In genomic region chr4:80471701-80472100, GRCh38 we compare ENCODE assay signal across 10 cellular contexts.
DNase-seq lines count a peak whose midpoint lies in the region; ATAC-seq and TF ChIP-seq lines count a peak whose summit lies in the region.
"Had no signal": no experiment of that assay in that cellular context is flagged by ENCODE, and none has a peak within 500 bp of the region (broad histone marks: within the 10 kb centered on the region; RNA-seq: fewer than 3 reads in every experiment).

No MANE protein-coding gene starts in this region.

- intact Hi-C loops in body of pancreas (cut with DNase I), result no loop called here

- no peak overlapping the region for H3K27ac ChIP-seq in body of pancreas

- no peaks in the 10 kb centered on the region for H3K9me3 ChIP-seq in body of pancreas

- no peaks in the 10 kb centered on the region for H3K4me1 ChIP-seq in body of pancreas

- no peaks in the 10 kb centered on the region for H3K36me3 ChIP-seq in body of pancreas (replicated peaks in 1 of 2; ENCODE audit: insufficient read depth in 1 of 2, low read depth in 2 of 2)

- no peak for TF ChIP-seq CTCF in body of pancreas (IDR thresholded peaks at IDR 0.05)

- TF ChIP-seq POLR2A in body of pancreas (IDR thresholded peaks at IDR 0.05), result no peak

- in situ Hi-C loops in Caki2 (cut with HindIII; ENCODE audit: low pct_unique_long_range_greater_than_20kb, low sequenced_read_pairs), result no loop called here

- DNase-seq in Caki2 (ENCODE audit: low read depth) (peak; percentile 15), NCI-H1417 treated with DMSO at 0.1 percent for 48 hours (lab: John Stamatoyannopoulos, UW) (peak; percentile 44), body of pancreas (peak; percentile 38 to 64 (median 46)), lung microvascular endothelial cell (ENCODE audit: low read depth in 2 of 2) (peak; percentile 13 to 22), NCI-H128 (lab: John Stamatoyannopoulos, UW; ENCODE audit: unreplicated experiment) (no peak)
- no peak for DNase-seq in activated naive CD4-positive, alpha-beta T cell treated with Interleukin-2 at 50 U/mL for 16 hours
- DNase-seq: effector CD4-positive, alpha-beta T cell; HCEC 1CT had no signal

- no peaks in the 10 kb centered on the region for H3K27me3 ChIP-seq in body of pancreas

- H3K4me3 ChIP-seq in body of pancreas, result no peak overlapping the region

- peak; percentile 77 for ATAC-seq in body of pancreas
- no peak for ATAC-seq in HG03196 (IDR thresholded peaks at IDR 0.05; ENCODE audit: unreplicated experiment)
- ATAC-seq in activated CD4-positive, CD25-positive, alpha-beta regulatory T cell treated with anti-CD3 and anti-CD28 coated beads, Interleukin-2, amount 50 U/mL, for 24 hours, result no peak

- WGBS in body of pancreas, 2 donors, result 6 to 8% methylated on average over 9 of the region's 9 CpGs

Comparison
In these comparisons a context has a peak if more than half of its experiments do, and no peak if none do; other contexts are left out.
1. DNase-seq: peak in Caki2 (single experiment), NCI-H1417 treated with DMSO at 0.1 percent for 48 hours (single experiment), body of pancreas (4 of 4) and lung microvascular endothelial cell (2 of 2); none in activated naive CD4-positive, alpha-beta T cell treated with Interleukin-2 at 50 U/mL for 16 hours (single experiment) and NCI-H128 (single experiment).